Comparison of ENCODE assay signal across 8 cellular contexts in genomic region chr17:48456584-48456983, GRCh38. TPM values are rescaled to one million over a fixed set of nuclear protein-coding genes. Genes with fewer than 3 reads are reported as not detected.
DNase-seq lines count a peak whose midpoint lies in the region; ATAC-seq and TF ChIP-seq lines count a peak whose summit lies in the region.

No MANE protein-coding gene starts in this region.

- peak overlapping the region; percentile 61 for H3K4me3 Mint-ChIP-seq in activated naive CD4-positive, alpha-beta T cell treated with anti-CD3 and anti-CD28 coated beads, Interleukin-2, amount 10 ng/mL, durations not matched to agents 7 days and 5 days
- peak overlapping the region; percentile 45 to 61 (median 57) for H3K4me3 Mint-ChIP-seq in T-cell
- peak overlapping the region; percentile 78 for H3K4me3 Mint-ChIP-seq in type B pancreatic cell

- intact Hi-C loops in cardiac septum (cut with DNase I), result no loop called here

- POLR2A ChIA-PET in T-cell (lab: Charles Lee), result no interaction called here

- H3K4me1 Mint-ChIP-seq in activated naive CD4-positive, alpha-beta T cell treated with anti-CD3 and anti-CD28 coated beads, Interleukin-2, amount 10 ng/mL, durations not matched to agents 7 days and 5 days, result peaks cover 67% of the 10 kb centered on the region
- H3K4me1 Mint-ChIP-seq in T-cell (peaks cover 56 to 62% (median 62%) of the 10 kb centered on the region in 3 donors), type B pancreatic cell (ENCODE audit: unreplicated experiment) (peaks cover 8% of the 10 kb centered on the region)

- peaks cover 4% of the 10 kb centered on the region for H3K9me3 Mint-ChIP-seq in activated naive CD4-positive, alpha-beta T cell treated with anti-CD3 and anti-CD28 coated beads, Interleukin-2, amount 10 ng/mL, durations not matched to agents 7 days and 5 days
- H3K9me3 Mint-ChIP-seq in T-cell (no peaks in the 10 kb centered on the region), type B pancreatic cell (peaks cover 8% of the 10 kb centered on the region)

- H3K36me3 Mint-ChIP-seq in activated naive CD4-positive, alpha-beta T cell treated with anti-CD3 and anti-CD28 coated beads, Interleukin-2, amount 10 ng/mL, durations not matched to agents 7 days and 5 days, result peaks cover 15% of the 10 kb centered on the region
- H3K36me3 Mint-ChIP-seq in T-cell, result no peaks in the 10 kb centered on the region
- no peaks in the 10 kb centered on the region for H3K36me3 Mint-ChIP-seq in type B pancreatic cell

- peaks cover 3% of the 10 kb centered on the region for H3K27me3 Mint-ChIP-seq in activated naive CD4-positive, alpha-beta T cell treated with anti-CD3 and anti-CD28 coated beads, Interleukin-2, amount 10 ng/mL, durations not matched to agents 7 days and 5 days
- H3K27me3 Mint-ChIP-seq in T-cell, result no peaks in the 10 kb centered on the region
- peaks cover 40% of the 10 kb centered on the region for H3K27me3 Mint-ChIP-seq in type B pancreatic cell

- CTCF ChIA-PET in activated naive CD4-positive, alpha-beta T cell treated with anti-CD3 and anti-CD28 coated beads, Interleukin-2, amount 10 ng/mL, durations not matched to agents 7 days and 5 days (lab: Charles Lee), result interaction anchor here (0.9 to 2.7 kb wide), 19 partner anchors 8 to 137 kb away, joined by 3 to 33 read pairs (median 5); partner anchors contain the start of gene HOXB5
- CTCF ChIA-PET in T-cell (lab: Charles Lee), result interaction anchor here (1.0 to 2.1 kb wide), 9 partner anchors 28 to 120 kb away, joined by 3 to 21 read pairs (median 4); no protein-coding TSS in a partner anchor

- no peak overlapping the region for H3K27ac Mint-ChIP-seq in activated naive CD4-positive, alpha-beta T cell treated with anti-CD3 and anti-CD28 coated beads, Interleukin-2, amount 10 ng/mL, durations not matched to agents 7 days and 5 days
- H3K27ac Mint-ChIP-seq in T-cell, result peak overlapping the region in 1 of 2 donors; percentile 36
- peak overlapping the region; percentile 18 for H3K27ac Mint-ChIP-seq in type B pancreatic cell

- TF ChIP-seq CTCF in type B pancreatic cell (conservative IDR thresholded peaks at IDR 0.05), result no peak

- peak; percentile 45 for DNase-seq in activated naive CD4-positive, alpha-beta T cell treated with anti-CD3 and anti-CD28 coated beads, Interleukin-2, amount 10 ng/mL, durations not matched to agents 7 days and 5 days
- DNase-seq in activated naive CD4-positive, alpha-beta T cell treated with Interleukin-2 at 50 U/mL for 16 hours, result no peak
- DNase-seq in T-cell, result no peak
- DNase-seq in type B pancreatic cell (ENCODE audit: extremely low spot score, unreplicated experiment), result no peak
- DNase-seq in DMS 273 (lab: John Stamatoyannopoulos, UW; ENCODE audit: unreplicated experiment), result no peak
- DNase-seq in cardiac septum (ENCODE audit: low spot score), result no peak
- no peak for DNase-seq in NCI-H1048 (lab: John Stamatoyannopoulos, UW)

- ATAC-seq in T-cell (replicated peaks in 1 of 4) (no peak), esophagus mucosa (peak; percentile 90)

RNA-seq across cellular contexts. Expression of gene SKAP1, which starts 26.6 kb away (rescaled TPM):
- 100 to 1,000 TPM in 2 of 5 donors, 10 to 100 TPM in 3; 71.5 to 142 (median 80.4) TPM for total RNA-seq in T-cell
- total RNA-seq in esophagus mucosa, result 0.68 TPM
- total RNA-seq in type B pancreatic cell (ENCODE audit: low replicate concordance), result 0.43 and 0.79 TPM in 2 replicates
- not detected for total RNA-seq in cardiac septum

Comparison
In these comparisons a context has a peak if more than half of its experiments do, and no peak if none do; other contexts are left out.
1. RNA of gene SKAP1, which starts 26.6 kb away (total RNA-seq): 71.5 to 142 TPM in T-cell; 0.68 TPM in esophagus mucosa (single experiment), 0.43 to 0.79 TPM in type B pancreatic cell and not detected in cardiac septum (single experiment); every median in the first group is over 10 times any median in the second.
2. Peak in every context shown above with its lines, with median percentiles within 50 percentile points of each other: H3K4me3 Mint-ChIP-seq.